8 cellular contexts compared by ENCODE assay signal in genomic region chr3:42090973-42091731, GRCh38. TPM values are rescaled to one million over a fixed set of nuclear protein-coding genes. Genes with fewer than 3 reads are reported as not detected.
DNase-seq lines count a peak whose midpoint lies in the region; ATAC-seq lines count a peak whose summit lies in the region.

Gene TRAK1 (plus strand): TSS chr3:42091357. CDS start chr3:42091470, 113 bp downstream.

- no peak for ATAC-seq in HG03521 (IDR thresholded peaks at IDR 0.05; ENCODE audit: unreplicated experiment)

- H3K4me3 Mint-ChIP-seq in activated T-cell treated with anti-CD3 and anti-CD28 coated beads, Interleukin-2, amount 50 U/mL, for 24 hours, result no peak within 1 kb of the TSS

- peak within 1 kb of the TSS; percentile 59 for H3K27ac Mint-ChIP-seq in activated T-cell treated with anti-CD3 and anti-CD28 coated beads, Interleukin-2, amount 50 U/mL, for 24 hours

- no peak for DNase-seq in activated T-cell treated with anti-CD3 and anti-CD28 coated beads, Interleukin-2, amount 50 U/mL, for 24 hours
- DNase-seq in activated T-cell treated with anti-CD3 and anti-CD28 coated beads, Interleukin-2, amount 50 U/mL, for 48 hours, result no peak
- no peak for DNase-seq in dermis microvascular lymphatic vessel endothelial cell (ENCODE audit: low read depth in 2 of 2)
- DNase-seq in ureter (ENCODE audit: low spot score), result peak; percentile 56
- DNase-seq in COLO668 (lab: John Stamatoyannopoulos, UW; ENCODE audit: unreplicated experiment), result no peak
- DNase-seq in DMS79 treated with DMSO at 0.1 percent for 48 hours (lab: John Stamatoyannopoulos, UW), result no peak

- peaks cover 10% of the 10 kb centered on the region for H3K4me1 ChIP-seq in mononuclear cell (ENCODE audit: insufficient read depth, low read length)

- no peaks in the 10 kb centered on the region for H3K27me3 Mint-ChIP-seq in activated T-cell treated with anti-CD3 and anti-CD28 coated beads, Interleukin-2, amount 50 U/mL, for 24 hours

- no peak within 1 kb of the TSS for H3K4me3 ChIP-seq in mononuclear cell (ENCODE audit: low read length)

- H3K36me3 Mint-ChIP-seq in activated T-cell treated with anti-CD3 and anti-CD28 coated beads, Interleukin-2, amount 50 U/mL, for 24 hours (ENCODE audit: low read depth), result peaks cover 67% of the 10 kb centered on the region

- H3K27me3 ChIP-seq in mononuclear cell (ENCODE audit: insufficient read depth, low read length), result no peaks in the 10 kb centered on the region

- H3K4me1 Mint-ChIP-seq in activated T-cell treated with anti-CD3 and anti-CD28 coated beads, Interleukin-2, amount 50 U/mL, for 24 hours (ENCODE audit: low read depth), result peaks cover 75% of the 10 kb centered on the region

- no peaks in the 10 kb centered on the region for H3K9me3 Mint-ChIP-seq in activated T-cell treated with anti-CD3 and anti-CD28 coated beads, Interleukin-2, amount 50 U/mL, for 24 hours

- no peaks in the 10 kb centered on the region for H3K9me3 ChIP-seq in mononuclear cell (ENCODE audit: low read depth, low read length)

RNA-seq across cellular contexts. Expression of gene TRAK1, which starts in this region (rescaled TPM):
- total RNA-seq in dermis microvascular lymphatic vessel endothelial cell (33.0 and 35.0 TPM in 2 replicates), mononuclear cell (26.3 TPM), ureter (142 TPM)
